15 cellular contexts compared by ENCODE assay signal in genomic region chr21:46483300-46484295, GRCh38. TPM values are rescaled to one million over a fixed set of nuclear protein-coding genes. Genes with fewer than 3 reads are reported as not detected.
A peak's percentile ranks its signal among the peaks of the same experiment; 100 is the strongest.
DNase-seq lines count a peak whose midpoint lies in the region; ATAC-seq and TF ChIP-seq lines count a peak whose summit lies in the region.
"Had no signal": no experiment of that assay in that cellular context is flagged by ENCODE, and none has a peak within 500 bp of the region (broad histone marks: within the 10 kb centered on the region; RNA-seq: fewer than 3 reads in every experiment).

No MANE protein-coding gene starts in this region.

- no peak overlapping the region for H3K27ac ChIP-seq in H9 (ENCODE audit: insufficient read length, low read depth, low read length)
- no peak overlapping the region for H3K27ac ChIP-seq in PC-9
- H3K27ac ChIP-seq: esophagus squamous epithelium, Peyer's patch had no signal

- ATAC-seq in activated CD8-positive, alpha-beta T cell treated with anti-CD3 and anti-CD28 coated beads for 36 hours = no peak
- ATAC-seq in activated CD8-positive, alpha-beta T cell treated with anti-CD3 and anti-CD28 coated beads, Interleukin-2, amount 10 ng/mL, durations not matched to agents 7 days and 5 days = no peak
- ATAC-seq in effector memory CD8-positive, alpha-beta T cell (replicated peaks) = peak; percentile 96
- ATAC-seq: left lobe of liver had no signal

- no peak overlapping the region for H2BK120ac ChIP-seq in H9 (ENCODE audit: low read depth, low read length, poor library complexity, severe bottlenecking)

- H3K4me1 Mint-ChIP-seq in activated CD8-positive, alpha-beta T cell treated with anti-CD3 and anti-CD28 coated beads for 36 hours (ENCODE audit: low read depth) = peaks cover 23% of the 10 kb centered on the region
- peaks cover 12% of the 10 kb centered on the region for H3K4me1 Mint-ChIP-seq in activated CD8-positive, alpha-beta T cell treated with anti-CD3 and anti-CD28 coated beads, Interleukin-2, amount 10 ng/mL, durations not matched to agents 7 days and 5 days (ENCODE audit: low read depth)
- no peaks in the 10 kb centered on the region for H3K4me1 Mint-ChIP-seq in H9
- H3K4me1 Mint-ChIP-seq in effector memory CD8-positive, alpha-beta T cell (ENCODE audit: low read depth in 2 of 2) = peaks cover 38 to 46% of the 10 kb centered on the region in 2 donors
- H3K4me1 Mint-ChIP-seq in osteocyte (ENCODE audit: unreplicated experiment) = peaks cover 16% of the 10 kb centered on the region
- peaks cover 7% of the 10 kb centered on the region for H3K4me1 Mint-ChIP-seq in glutamatergic neuron (ENCODE audit: low read depth, unreplicated experiment)

- 0 out of 2 replicates have a peak overlapping the region, but pooled peaks have one; percentile 89 for H2BK15ac ChIP-seq in H9 (ENCODE audit: low read depth, low read length)

- no peak overlapping the region for H3K4ac ChIP-seq in H9 (ENCODE audit: low read depth, low read length)

- no peak overlapping the region for H3K23ac ChIP-seq in H9 (ENCODE audit: insufficient read length, low read depth, low read length)

- H2AK5ac ChIP-seq in H9 (ENCODE audit: insufficient read length, low read length) = no peak overlapping the region

- no peak overlapping the region for H4K8ac ChIP-seq in H9 (replicated peaks; ENCODE audit: insufficient read length, low read depth, low read length)

- H3K4me1 ChIP-seq in H9 (ENCODE audit: insufficient read depth, low read length) = no peaks in the 10 kb centered on the region
- no peaks in the 10 kb centered on the region for H3K4me1 ChIP-seq in PC-9 (replicated peaks; ENCODE audit: insufficient read depth)
- H3K4me1 ChIP-seq: Peyer's patch had no signal

- no peak overlapping the region for H4K91ac ChIP-seq in H9 (ENCODE audit: insufficient read length, low read depth, low read length)

- H3K27me3 ChIP-seq in H9 (ENCODE audit: insufficient read depth, low read length) (no peaks in the 10 kb centered on the region), PC-9 (ENCODE audit: insufficient read depth, low read depth) (no peaks in the 10 kb centered on the region)
- H3K27me3 ChIP-seq: esophagus squamous epithelium, Peyer's patch had no signal

- H3K36me3 Mint-ChIP-seq in activated CD8-positive, alpha-beta T cell treated with anti-CD3 and anti-CD28 coated beads for 36 hours (ENCODE audit: low read depth) = peaks cover 9% of the 10 kb centered on the region
- H3K36me3 Mint-ChIP-seq in activated CD8-positive, alpha-beta T cell treated with anti-CD3 and anti-CD28 coated beads, Interleukin-2, amount 10 ng/mL, durations not matched to agents 7 days and 5 days (ENCODE audit: low read depth) = peaks cover 26% of the 10 kb centered on the region
- H3K36me3 Mint-ChIP-seq in H9 (ENCODE audit: insufficient read depth in 1 of 3, low read depth in 3 of 3) = peaks cover 3 to 14% (median 14%) of the 10 kb centered on the region in 3 experiments; a peak in 5 of 7 replicates
- peaks cover 34% of the 10 kb centered on the region for H3K36me3 Mint-ChIP-seq in effector memory CD8-positive, alpha-beta T cell (ENCODE audit: insufficient read depth)
- H3K36me3 Mint-ChIP-seq in osteocyte (ENCODE audit: unreplicated experiment) = peaks cover 22% of the 10 kb centered on the region
- H3K36me3 Mint-ChIP-seq in glutamatergic neuron (ENCODE audit: unreplicated experiment) = no peaks in the 10 kb centered on the region

- H3K79me2 ChIP-seq in H9 (ENCODE audit: insufficient read depth, low read length) = no peaks in the 10 kb centered on the region
- no peaks in the 10 kb centered on the region for H3K79me2 ChIP-seq in PC-9 (ENCODE audit: low read depth)

- peak; percentile 9 for DNase-seq in activated CD8-positive, alpha-beta T cell treated with anti-CD3 and anti-CD28 coated beads for 36 hours
- DNase-seq in activated CD8-positive, alpha-beta T cell treated with anti-CD3 and anti-CD28 coated beads, Interleukin-2, amount 10 ng/mL, durations not matched to agents 7 days and 5 days = no peak
- DNase-seq in H9 = no peak
- DNase-seq in effector memory CD8-positive, alpha-beta T cell = peak; percentile 15 to 33 (median 18)
- DNase-seq in osteocyte (ENCODE audit: extremely low spot score, unreplicated experiment) = no peak
- no peak for DNase-seq in glutamatergic neuron
- no peak for DNase-seq in PC-9
- no peak for DNase-seq in nucleus accumbens (lab: John Stamatoyannopoulos, UW)
- DNase-seq: activated CD4-positive, CD25-positive, alpha-beta regulatory T cell; aorta; esophagus squamous epithelium; NCI-H187 treated with DMSO at 0.1 percent for 48 hours; Peyer's patch had no signal

- H3K4me2 ChIP-seq in H9 (ENCODE audit: insufficient read depth, insufficient read length, low read length) (no peak overlapping the region), PC-9 (no peak overlapping the region)

- no peak overlapping the region for H3K9ac ChIP-seq in H9 (ENCODE audit: extremely low read depth, insufficient read length, low read length)

- H2BK20ac ChIP-seq in H9 (ENCODE audit: low read depth, low read length, poor library complexity, severe bottlenecking) = no peak overlapping the region

- H3K9me2 ChIP-seq in PC-9 (ENCODE audit: insufficient read depth) = no peaks in the 10 kb centered on the region

- no peak overlapping the region for H4K5ac ChIP-seq in H9 (ENCODE audit: insufficient read length, low read depth, low read length)

- intact Hi-C loops in activated CD8-positive, alpha-beta T cell treated with anti-CD3 and anti-CD28 coated beads for 36 hours (cut with micrococcal nuclease) = no loop called here
- intact Hi-C loops in PC-9 (cut with micrococcal nuclease; ENCODE audit: unreplicated experiment) = no loop called here

- no peak overlapping the region for H2BK12ac ChIP-seq in H9 (ENCODE audit: insufficient read length, low read depth, low read length)

- no peaks in the 10 kb centered on the region for H3K36me3 ChIP-seq in PC-9 (ENCODE audit: low read depth)

- CTCF ChIA-PET in activated CD8-positive, alpha-beta T cell treated with anti-CD3 and anti-CD28 coated beads for 36 hours (lab: Charles Lee) = no interaction called here
- CTCF ChIA-PET in activated CD8-positive, alpha-beta T cell treated with anti-CD3 and anti-CD28 coated beads, Interleukin-2, amount 10 ng/mL, durations not matched to agents 7 days and 5 days (lab: Charles Lee) = no interaction called here
- CTCF ChIA-PET in PC-9 (lab: Charles Lee) = no interaction called here

- no peak overlapping the region for H3K4me3 ChIP-seq in PC-9
- H3K4me3 ChIP-seq: esophagus squamous epithelium, Peyer's patch had no signal

- no peak for TF ChIP-seq CTCF in activated CD8-positive, alpha-beta T cell treated with anti-CD3 and anti-CD28 coated beads for 36 hours (IDR thresholded peaks at IDR 0.05)
- TF ChIP-seq CTCF in H9 (conservative IDR thresholded peaks at IDR 0.05) (no peak), osteocyte (IDR thresholded peaks at IDR 0.05) (no peak), glutamatergic neuron (IDR thresholded peaks at IDR 0.05; ENCODE audit: partially characterized antibody, unreplicated experiment) (no peak), PC-9 (conservative IDR thresholded peaks at IDR 0.05) (no peak)

- no peaks in the 10 kb centered on the region for H3K9me3 Mint-ChIP-seq in activated CD8-positive, alpha-beta T cell treated with anti-CD3 and anti-CD28 coated beads for 36 hours
- H3K9me3 Mint-ChIP-seq in activated CD8-positive, alpha-beta T cell treated with anti-CD3 and anti-CD28 coated beads, Interleukin-2, amount 10 ng/mL, durations not matched to agents 7 days and 5 days (ENCODE audit: insufficient read depth) = no peaks in the 10 kb centered on the region
- H3K9me3 Mint-ChIP-seq in H9 (no peaks in the 10 kb centered on the region), osteocyte (ENCODE audit: unreplicated experiment) (no peaks in the 10 kb centered on the region), glutamatergic neuron (ENCODE audit: unreplicated experiment) (no peaks in the 10 kb centered on the region)
- H3K9me3 Mint-ChIP-seq in effector memory CD8-positive, alpha-beta T cell = no peaks in the 10 kb centered on the region
- H3K9me3 Mint-ChIP-seq: dendritic cell treated with granulocyte-macrophage colony-stimulating factor and Interleukin-4, amounts not matched to agents 40 ng/mL and 50 ng/mL, for 4 days had no signal

- no CpG with 5 or more reads among the region's 6 CpGs for WGBS in H9 (ENCODE audit: extremely low coverage, insufficient read length, low lambda C conversion rate)

- no peak overlapping the region for H3K27ac Mint-ChIP-seq in activated CD8-positive, alpha-beta T cell treated with anti-CD3 and anti-CD28 coated beads for 36 hours
- no peak overlapping the region for H3K27ac Mint-ChIP-seq in activated CD8-positive, alpha-beta T cell treated with anti-CD3 and anti-CD28 coated beads, Interleukin-2, amount 10 ng/mL, durations not matched to agents 7 days and 5 days
- H3K27ac Mint-ChIP-seq in H9 (no peak overlapping the region; a peak in 2 of 7 replicates), osteocyte (ENCODE audit: unreplicated experiment) (peak overlapping the region; percentile 43), glutamatergic neuron (ENCODE audit: unreplicated experiment) (no peak overlapping the region)
- peak overlapping the region; percentile 70 to 92 for H3K27ac Mint-ChIP-seq in effector memory CD8-positive, alpha-beta T cell
- H3K27ac Mint-ChIP-seq: dendritic cell treated with granulocyte-macrophage colony-stimulating factor and Interleukin-4, amounts not matched to agents 40 ng/mL and 50 ng/mL, for 4 days had no signal

- H3K79me1 ChIP-seq in H9 (ENCODE audit: insufficient read depth, low read depth, low read length, poor library complexity, severe bottlenecking) = no peaks in the 10 kb centered on the region

- H3K18ac ChIP-seq in H9 (ENCODE audit: insufficient read length, low read depth, low read length) = no peak overlapping the region

- BruUV-seq in PC-9 (replicated peaks; lab: Mats Ljungman, UMichigan) = no TSS peak

- H2AFZ ChIP-seq in H9 (ENCODE audit: low read length) = no peak overlapping the region
- no peak overlapping the region for H2AFZ ChIP-seq in PC-9

- no peak overlapping the region for H2BK5ac ChIP-seq in H9 (ENCODE audit: insufficient read length, low read length)

- no peaks in the 10 kb centered on the region for H3K9me3 ChIP-seq in H9 (ENCODE audit: control insufficient read depth, low read depth, low read length)
- H3K9me3 ChIP-seq in PC-9 (ENCODE audit: insufficient read depth, low read depth) = no peaks in the 10 kb centered on the region
- H3K9me3 ChIP-seq: esophagus squamous epithelium, Peyer's patch had no signal

- no peak overlapping the region for H3T11ph ChIP-seq in H9 (ENCODE audit: low read length)

- H3K56ac ChIP-seq in H9 (ENCODE audit: insufficient read length, low read depth, low read length) = no peak overlapping the region

- H3F3A ChIP-seq in PC-9 (ENCODE audit: insufficient read depth, low read depth) = no peaks in the 10 kb centered on the region

- no peaks in the 10 kb centered on the region for H3K23me2 ChIP-seq in H9 (ENCODE audit: insufficient read length, low read depth, low read length, poor library complexity, severe bottlenecking)

- no peak overlapping the region for H3K4me3 Mint-ChIP-seq in activated CD8-positive, alpha-beta T cell treated with anti-CD3 and anti-CD28 coated beads for 36 hours
- H3K4me3 Mint-ChIP-seq in activated CD8-positive, alpha-beta T cell treated with anti-CD3 and anti-CD28 coated beads, Interleukin-2, amount 10 ng/mL, durations not matched to agents 7 days and 5 days = no peak overlapping the region
- no peak overlapping the region for H3K4me3 Mint-ChIP-seq in H9
- H3K4me3 Mint-ChIP-seq in effector memory CD8-positive, alpha-beta T cell = peak overlapping the region; percentile 4 to 50
- no peak overlapping the region for H3K4me3 Mint-ChIP-seq in osteocyte (ENCODE audit: unreplicated experiment)
- no peak overlapping the region for H3K4me3 Mint-ChIP-seq in glutamatergic neuron (ENCODE audit: unreplicated experiment)
- H3K4me3 Mint-ChIP-seq: dendritic cell treated with granulocyte-macrophage colony-stimulating factor and Interleukin-4, amounts not matched to agents 40 ng/mL and 50 ng/mL, for 4 days had no signal

- H3K14ac ChIP-seq in H9 (ENCODE audit: insufficient read depth, low read length) = no peak overlapping the region; the same call in 1 of the 2 replicates

- no peaks in the 10 kb centered on the region for H4K20me1 ChIP-seq in H9 (ENCODE audit: control insufficient read depth, insufficient read depth, insufficient read length)
- H4K20me1 ChIP-seq in PC-9 (ENCODE audit: insufficient read depth) = no peaks in the 10 kb centered on the region

- no peaks in the 10 kb centered on the region for H3K27me3 Mint-ChIP-seq in activated CD8-positive, alpha-beta T cell treated with anti-CD3 and anti-CD28 coated beads for 36 hours
- no peaks in the 10 kb centered on the region for H3K27me3 Mint-ChIP-seq in activated CD8-positive, alpha-beta T cell treated with anti-CD3 and anti-CD28 coated beads, Interleukin-2, amount 10 ng/mL, durations not matched to agents 7 days and 5 days (ENCODE audit: low read depth)
- H3K27me3 Mint-ChIP-seq in H9 (ENCODE audit: low read depth) = no peaks in the 10 kb centered on the region
- H3K27me3 Mint-ChIP-seq in effector memory CD8-positive, alpha-beta T cell = no peaks in the 10 kb centered on the region
- no peaks in the 10 kb centered on the region for H3K27me3 Mint-ChIP-seq in osteocyte (ENCODE audit: unreplicated experiment)
- no peaks in the 10 kb centered on the region for H3K27me3 Mint-ChIP-seq in glutamatergic neuron (ENCODE audit: unreplicated experiment)
- H3K27me3 Mint-ChIP-seq: dendritic cell treated with granulocyte-macrophage colony-stimulating factor and Interleukin-4, amounts not matched to agents 40 ng/mL and 50 ng/mL, for 4 days had no signal

- POLR2A ChIA-PET in activated CD8-positive, alpha-beta T cell treated with anti-CD3 and anti-CD28 coated beads for 36 hours (lab: Charles Lee) = interaction anchor here (0.7 kb wide), 1 partner anchor 80 kb away, joined by 3 read pairs; no protein-coding TSS in a partner anchor
- POLR2A ChIA-PET in activated CD8-positive, alpha-beta T cell treated with anti-CD3 and anti-CD28 coated beads, Interleukin-2, amount 10 ng/mL, durations not matched to agents 7 days and 5 days (lab: Charles Lee) = interaction anchor here (0.7 kb wide), 1 partner anchor 50 kb away, joined by 3 read pairs; no protein-coding TSS in a partner anchor
- POLR2A ChIA-PET in PC-9 (lab: Charles Lee; ENCODE audit: unreplicated experiment) = no interaction called here

RNA-seq across cellular contexts. Expression of gene DIP2A, which starts 24.9 kb away (rescaled TPM):
- total RNA-seq in activated CD8-positive, alpha-beta T cell treated with anti-CD3 and anti-CD28 coated beads for 36 hours = 10 to 100 TPM; 30.9 to 34.1 TPM
- 10 to 100 TPM; 53.7 to 53.9 TPM for total RNA-seq in activated CD8-positive, alpha-beta T cell treated with anti-CD3 and anti-CD28 coated beads, Interleukin-2, amount 10 ng/mL, durations not matched to agents 7 days and 5 days
- total RNA-seq in H9 (2021) (23.0 and 25.2 TPM in 2 replicates), osteocyte (39.2 and 43.0 TPM in 2 replicates), glutamatergic neuron (ENCODE audit: unreplicated experiment) (55.4 TPM), PC-9 (2021) (39.9 and 44.6 TPM in 2 replicates)

Comparison
In these comparisons a context has a peak if more than half of its experiments do, and no peak if none do; other contexts are left out.
1. DNase-seq: peak in activated CD8-positive, alpha-beta T cell treated with anti-CD3 and anti-CD28 coated beads for 36 hours (single experiment) and effector memory CD8-positive, alpha-beta T cell (3 of 3); none in activated CD8-positive, alpha-beta T cell treated with anti-CD3 and anti-CD28 coated beads, Interleukin-2, amount 10 ng/mL, durations not matched to agents 7 days and 5 days (single experiment), H9 (single experiment), osteocyte (single experiment), glutamatergic neuron (single experiment), PC-9 (0 of 2) and nucleus accumbens (0 of 56).
2. H3K27ac Mint-ChIP-seq: peak in effector memory CD8-positive, alpha-beta T cell (2 of 2) and osteocyte (single experiment); none in activated CD8-positive, alpha-beta T cell treated with anti-CD3 and anti-CD28 coated beads for 36 hours (single experiment), activated CD8-positive, alpha-beta T cell treated with anti-CD3 and anti-CD28 coated beads, Interleukin-2, amount 10 ng/mL, durations not matched to agents 7 days and 5 days (single experiment), H9 (0 of 3) and glutamatergic neuron (single experiment).
3. H3K4me3 Mint-ChIP-seq: peak in effector memory CD8-positive, alpha-beta T cell (2 of 2); none in activated CD8-positive, alpha-beta T cell treated with anti-CD3 and anti-CD28 coated beads for 36 hours (single experiment), activated CD8-positive, alpha-beta T cell treated with anti-CD3 and anti-CD28 coated beads, Interleukin-2, amount 10 ng/mL, durations not matched to agents 7 days and 5 days (single experiment), H9 (0 of 2), osteocyte (single experiment) and glutamatergic neuron (single experiment).